Comparison of ENCODE assay signal across 20 cellular contexts in genomic region chr6:38784506-38785235, GRCh38.
DNase-seq lines count a peak whose midpoint lies in the region; ATAC-seq and TF ChIP-seq lines count a peak whose summit lies in the region.
"Had no signal": no experiment of that assay in that cellular context is flagged by ENCODE, and none has a peak within 500 bp of the region (broad histone marks: within the 10 kb centered on the region; RNA-seq: fewer than 3 reads in every experiment).

No MANE protein-coding gene starts in this region.

- H3K36me3 ChIP-seq in HAP-1 (replicated peaks) = no peaks in the 10 kb centered on the region
- H3K36me3 ChIP-seq in adipocyte (ENCODE audit: control insufficient read depth, insufficient read depth, low read length, severe bottlenecking) = no peaks in the 10 kb centered on the region
- H3K36me3 ChIP-seq in left lung = no peaks in the 10 kb centered on the region
- H3K36me3 ChIP-seq: MG63, stomach, tibial nerve had no signal

- in situ Hi-C loops in HAP-1 (cut with MboI; ENCODE audit: low sequenced_read_pairs) = no loop called here

- H3K4me3 ChIP-seq in HAP-1 (no peak overlapping the region), adipocyte (ENCODE audit: low read length) (no peak overlapping the region), left lung (no peak overlapping the region)
- H3K4me3 ChIP-seq: MG63, mucosa of descending colon, SK-N-MC, stomach, tibial nerve had no signal

- intact Hi-C loops in left lung (cut with DNase I) = no loop called here

- H3K4me1 ChIP-seq in HAP-1 (peaks cover 29% of the 10 kb centered on the region), adipocyte (ENCODE audit: control insufficient read depth, insufficient read depth, low read length) (no peaks in the 10 kb centered on the region), left lung (no peaks in the 10 kb centered on the region)
- H3K4me1 ChIP-seq: stomach, tibial nerve had no signal

- no peaks in the 10 kb centered on the region for H3K9me3 ChIP-seq in HAP-1
- no peaks in the 10 kb centered on the region for H3K9me3 ChIP-seq in adipocyte (ENCODE audit: control insufficient read depth, low read length)
- H3K9me3 ChIP-seq in left lung = no peaks in the 10 kb centered on the region
- H3K9me3 ChIP-seq: MG63, mucosa of descending colon, stomach, tibial nerve had no signal

- no peak overlapping the region for H3K9ac ChIP-seq in adipocyte (ENCODE audit: low read length)

- 0 out of 2 replicates have a peak overlapping the region, but pooled peaks have one; percentile 15 for H3K27ac ChIP-seq in 22Rv1
- no peak overlapping the region for H3K27ac ChIP-seq in left lung
- H3K27ac ChIP-seq: SK-N-MC, stomach, tibial nerve had no signal

- peak; percentile 24 to 84 for DNase-seq in HAP-1 (ENCODE audit: low spot score in 2 of 2)
- DNase-seq in adipocyte (ENCODE audit: low read depth) = peak; percentile 64
- DNase-seq in left lung = no peak
- no peak for DNase-seq in MV-4-11 (lab: John Stamatoyannopoulos, UW)
- no peak for DNase-seq in NCI-H2227 (lab: John Stamatoyannopoulos, UW; ENCODE audit: unreplicated experiment)
- no peak for DNase-seq in HT-29 (ENCODE audit: low spot score)
- DNase-seq in NCI-H510A (lab: John Stamatoyannopoulos, UW) = no peak
- DNase-seq: activated CD4-positive, alpha-beta T cell treated with anti-CD3 and anti-CD28 coated beads for 36 hours; activated CD8-positive, alpha-beta memory T cell treated with anti-CD3 and anti-CD28 coated beads for 24 hours; activated T-cell treated with anti-CD3 and anti-CD28 coated beads, Interleukin-2, amount 50 U/mL, for 24 hours; cortex of kidney; islet precursor cell; MG63; mucosa of descending colon; NCI-H1694 treated with DMSO at 0.1 percent for 48 hours; NCI-H2171; stomach had no signal

- peak; percentile 64 for ATAC-seq in left lung
- ATAC-seq: activated CD4-positive, alpha-beta T cell treated with anti-CD3 and anti-CD28 coated beads for 36 hours; mucosa of descending colon had no signal

- no peak for TF ChIP-seq CTCF in 22Rv1 (IDR thresholded peaks at IDR 0.05)
- TF ChIP-seq CTCF in left lung (IDR thresholded peaks at IDR 0.05) = no peak

- no peaks in the 10 kb centered on the region for H3K27me3 ChIP-seq in HAP-1 (ENCODE audit: low read depth)
- H3K27me3 ChIP-seq in adipocyte (replicated peaks; ENCODE audit: control insufficient read depth, insufficient read depth, low read length) = no peaks in the 10 kb centered on the region
- no peaks in the 10 kb centered on the region for H3K27me3 ChIP-seq in left lung
- H3K27me3 ChIP-seq: tibial nerve had no signal

Comparison
In these comparisons a context has a peak if more than half of its experiments do, and no peak if none do; other contexts are left out.
1. DNase-seq: peak in HAP-1 (2 of 2) and adipocyte (single experiment); none in left lung (0 of 2), MV-4-11 (single experiment), NCI-H2227 (single experiment), HT-29 (single experiment) and NCI-H510A (single experiment).